Comparison of ENCODE assay signal across 1 cellular context in the genomic region with DNA sequence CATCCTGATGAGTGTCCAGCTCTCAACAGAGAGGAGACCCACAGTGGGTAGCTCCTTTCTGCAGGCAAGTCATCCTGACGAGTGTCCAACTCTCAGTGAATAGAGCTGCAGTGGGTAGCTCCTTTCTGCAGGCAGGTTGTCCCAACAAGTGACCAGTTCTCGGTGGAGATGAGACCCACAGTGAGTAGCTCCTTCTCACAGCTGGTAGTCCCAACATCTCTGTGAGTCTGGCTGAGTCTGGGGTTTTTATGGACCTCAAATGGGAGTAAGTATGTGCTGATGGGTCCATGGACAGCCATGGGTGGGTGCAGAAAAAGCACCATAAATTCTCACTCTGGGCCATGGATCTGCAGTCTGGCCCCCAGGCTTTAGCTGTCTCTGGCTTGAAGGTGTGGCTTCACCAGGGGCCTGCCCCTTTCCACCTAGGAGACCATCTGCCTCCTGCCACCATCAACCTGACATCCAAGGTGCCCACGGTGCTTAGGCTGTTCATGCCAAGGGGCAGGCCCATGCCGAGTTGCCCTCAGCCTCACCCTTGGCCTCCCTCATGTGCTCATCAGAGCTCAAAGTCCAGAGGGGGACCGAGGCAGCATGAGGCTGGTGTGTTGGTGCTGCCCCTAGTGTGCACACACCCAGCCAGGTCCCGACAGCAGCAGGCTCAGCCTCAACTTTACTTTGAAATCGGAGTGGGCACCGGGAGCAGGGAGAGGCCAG.
A peak's percentile ranks its signal among the peaks of the same experiment; 100 is the strongest.
TF ChIP-seq lines count a peak whose summit lies in the region.

No MANE protein-coding gene starts in this region.

TF ChIP-seq in K562, 482 proteins besides CTCF, POLR2A, EP300 and RAD21:
- TF ChIP-seq TARDBP (IDR thresholded peaks at IDR 0.05): no peak
- TF ChIP-seq BHLHE40 (IDR thresholded peaks at IDR 0.05; ENCODE audit: low read length): no peak
- TF ChIP-seq MEF2A (IDR thresholded peaks at IDR 0.05; ENCODE audit: control insufficient read depth, low read depth, low read length): no peak
- TF ChIP-seq, protein P1, sequence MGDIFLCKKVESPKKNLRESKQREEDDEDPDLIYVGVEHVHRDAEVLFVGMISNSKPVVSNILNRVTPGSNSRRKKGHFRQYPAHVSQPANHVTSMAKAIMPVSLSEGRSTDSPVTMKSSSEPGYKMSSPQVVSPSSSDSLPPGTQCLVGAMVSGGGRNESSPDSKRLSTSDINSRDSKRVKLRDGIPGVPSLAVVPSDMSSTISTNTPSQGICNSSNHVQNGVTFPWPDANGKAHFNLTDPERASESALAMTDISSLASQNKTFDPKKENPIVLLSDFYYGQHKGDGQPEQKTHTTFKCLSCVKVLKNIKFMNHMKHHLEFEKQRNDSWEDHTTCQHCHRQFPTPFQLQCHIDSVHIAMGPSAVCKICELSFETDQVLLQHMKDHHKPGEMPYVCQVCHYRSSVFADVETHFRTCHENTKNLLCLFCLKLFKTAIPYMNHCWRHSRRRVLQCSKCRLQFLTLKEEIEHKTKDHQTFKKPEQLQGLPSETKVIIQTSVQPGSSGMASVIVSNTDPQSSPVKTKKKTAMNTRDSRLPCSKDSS (IDR thresholded peaks at IDR 0.05; ENCODE audit: low read depth, partially characterized antibody): peak; percentile 68
- TF ChIP-seq KAT7 (CRISPR knock-in tag; IDR thresholded peaks at IDR 0.05; ENCODE audit: borderline replicate concordance): no peak
- TF ChIP-seq POU5F1 (IDR thresholded peaks at IDR 0.05; ENCODE audit: borderline replicate concordance, low read depth, low read length, partially characterized antibody): no peak
- TF ChIP-seq, protein P2, sequence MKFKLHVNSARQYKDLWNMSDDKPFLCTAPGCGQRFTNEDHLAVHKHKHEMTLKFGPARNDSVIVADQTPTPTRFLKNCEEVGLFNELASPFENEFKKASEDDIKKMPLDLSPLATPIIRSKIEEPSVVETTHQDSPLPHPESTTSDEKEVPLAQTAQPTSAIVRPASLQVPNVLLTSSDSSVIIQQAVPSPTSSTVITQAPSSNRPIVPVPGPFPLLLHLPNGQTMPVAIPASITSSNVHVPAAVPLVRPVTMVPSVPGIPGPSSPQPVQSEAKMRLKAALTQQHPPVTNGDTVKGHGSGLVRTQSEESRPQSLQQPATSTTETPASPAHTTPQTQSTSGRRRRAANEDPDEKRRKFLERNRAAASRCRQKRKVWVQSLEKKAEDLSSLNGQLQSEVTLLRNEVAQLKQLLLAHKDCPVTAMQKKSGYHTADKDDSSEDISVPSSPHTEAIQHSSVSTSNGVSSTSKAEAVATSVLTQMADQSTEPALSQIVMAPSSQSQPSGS (CRISPR knock-in tag; IDR thresholded peaks at IDR 0.05): no peak
- no peak for TF ChIP-seq ZNF764 (CRISPR knock-in tag; IDR thresholded peaks at IDR 0.05; ENCODE audit: low read depth)
- TF ChIP-seq ELF2 (CRISPR knock-in tag; IDR thresholded peaks at IDR 0.05): no peak
- TF ChIP-seq TRIM28 (IDR thresholded peaks at IDR 0.05): peak; percentile 86; the same call in 1 of the 2 replicates
- no peak for TF ChIP-seq U2AF2 (optimal IDR thresholded peaks at IDR 0.05; ENCODE audit: low read depth, low read length)
- no peak for TF ChIP-seq ILK (tag; IDR thresholded peaks at IDR 0.05; ENCODE audit: borderline replicate concordance, low read depth)
- TF ChIP-seq RBFOX2 (IDR thresholded peaks at IDR 0.05; ENCODE audit: low read depth, low read length): peak; percentile 47; the same call in 1 of the 2 replicates
- no peak for TF ChIP-seq ZNF644 (tag; IDR thresholded peaks at IDR 0.05; ENCODE audit: low read depth)
- TF ChIP-seq, protein P3, sequence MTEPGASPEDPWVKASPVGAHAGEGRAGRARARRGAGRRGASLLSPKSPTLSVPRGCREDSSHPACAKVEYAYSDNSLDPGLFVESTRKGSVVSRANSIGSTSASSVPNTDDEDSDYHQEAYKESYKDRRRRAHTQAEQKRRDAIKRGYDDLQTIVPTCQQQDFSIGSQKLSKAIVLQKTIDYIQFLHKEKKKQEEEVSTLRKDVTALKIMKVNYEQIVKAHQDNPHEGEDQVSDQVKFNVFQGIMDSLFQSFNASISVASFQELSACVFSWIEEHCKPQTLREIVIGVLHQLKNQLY (CRISPR knock-in tag; conservative IDR thresholded peaks at IDR 0.05): no peak
- 0 out of 2 replicates have a peak, but pooled peaks have one; percentile 69 for TF ChIP-seq CBX5 (IDR thresholded peaks at IDR 0.05; ENCODE audit: borderline replicate concordance, low read depth)
- TF ChIP-seq CBX3 (IDR thresholded peaks at IDR 0.05; ENCODE audit: borderline replicate concordance in 1 of 2, low read length in 2 of 2): peak in 1 of 2 experiments; percentile 48; a peak in 1 of 3 replicates
- no peak for TF ChIP-seq TCF3 (CRISPR knock-in tag; IDR thresholded peaks at IDR 0.05)
- TF ChIP-seq POLR2G (IDR thresholded peaks at IDR 0.05; ENCODE audit: low read depth, low read length): peak; percentile 38; the same call in 1 of the 2 replicates
- TF ChIP-seq HMG20B (CRISPR knock-in tag; IDR thresholded peaks at IDR 0.05): no peak
- no peak for TF ChIP-seq SETDB1 (IDR thresholded peaks at IDR 0.05; ENCODE audit: low read length)
- no peak for TF ChIP-seq ZKSCAN1 (IDR thresholded peaks at IDR 0.05; ENCODE audit: low read depth, low read length)
- TF ChIP-seq, protein P4, sequence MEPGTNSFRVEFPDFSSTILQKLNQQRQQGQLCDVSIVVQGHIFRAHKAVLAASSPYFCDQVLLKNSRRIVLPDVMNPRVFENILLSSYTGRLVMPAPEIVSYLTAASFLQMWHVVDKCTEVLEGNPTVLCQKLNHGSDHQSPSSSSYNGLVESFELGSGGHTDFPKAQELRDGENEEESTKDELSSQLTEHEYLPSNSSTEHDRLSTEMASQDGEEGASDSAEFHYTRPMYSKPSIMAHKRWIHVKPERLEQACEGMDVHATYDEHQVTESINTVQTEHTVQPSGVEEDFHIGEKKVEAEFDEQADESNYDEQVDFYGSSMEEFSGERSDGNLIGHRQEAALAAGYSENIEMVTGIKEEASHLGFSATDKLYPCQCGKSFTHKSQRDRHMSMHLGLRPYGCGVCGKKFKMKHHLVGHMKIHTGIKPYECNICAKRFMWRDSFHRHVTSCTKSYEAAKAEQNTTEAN (CRISPR knock-in tag; IDR thresholded peaks at IDR 0.05): no peak
TF ChIP-seq in K562: peak in this region for 6.
